ENCODE assay signal across 8 cellular contexts in the genomic region with DNA sequence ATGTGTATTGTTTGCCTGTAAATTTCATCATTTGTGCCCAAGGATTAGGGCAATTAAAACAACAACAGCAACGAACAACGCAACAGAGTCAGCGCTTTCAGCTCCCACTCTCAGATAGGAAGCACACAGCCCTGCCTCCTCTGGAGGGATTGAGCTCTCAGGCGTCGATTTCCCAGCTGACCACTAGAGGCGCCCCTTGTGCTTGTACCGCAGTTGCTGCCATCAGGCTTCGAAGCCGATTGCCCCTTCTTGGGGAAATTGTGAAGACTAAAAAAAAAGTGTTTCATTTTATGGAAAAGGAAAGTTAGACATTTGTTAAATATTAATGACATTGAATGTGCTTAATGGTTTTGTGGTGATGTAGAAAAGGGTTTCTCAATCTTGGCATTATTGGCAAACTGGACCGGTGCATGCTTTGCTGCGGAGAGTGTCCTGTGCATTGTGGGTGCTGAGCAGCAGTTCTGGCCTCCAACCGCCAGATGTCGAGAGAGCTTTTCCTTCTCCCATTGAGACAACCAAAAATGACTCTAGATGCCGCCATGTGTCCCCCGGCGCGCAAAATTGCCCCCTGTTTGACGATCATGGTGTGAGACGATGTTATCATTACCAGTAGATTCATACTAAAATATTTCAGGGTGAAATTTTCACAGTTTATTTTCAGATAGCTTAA.
DNase-seq lines count a peak whose midpoint lies in the region; TF ChIP-seq lines count a peak whose summit lies in the region.

No MANE protein-coding gene starts in this region.

- H3K27me3 ChIP-seq in SJCRH30 (no peaks in the 10 kb centered on the region), right atrium auricular region (no peaks in the 10 kb centered on the region), stomach (peaks cover 0 to 5% (median 0%) of the 10 kb centered on the region in 3 donors)
- no peaks in the 10 kb centered on the region for H3K27me3 ChIP-seq in CD4-positive, alpha-beta memory T cell (ENCODE audit: insufficient read depth, low read length)

- peaks cover 0 to 7% (median 3%) of the 10 kb centered on the region in 8 donors for H3K9me3 Mint-ChIP-seq in CD4-positive, alpha-beta memory T cell

- no peaks in the 10 kb centered on the region for H3K4me1 Mint-ChIP-seq in CD4-positive, alpha-beta memory T cell

- H3K36me3 Mint-ChIP-seq in CD4-positive, alpha-beta memory T cell = no peaks in the 10 kb centered on the region

- DNase-seq in ELF-1 (ENCODE audit: low read depth, low spot score) = peak; percentile 81
- DNase-seq in HEK293T (ENCODE audit: extremely low spot score) = peak; percentile 56
- peak; percentile 22 to 47 for DNase-seq in SJCRH30
- DNase-seq in right atrium auricular region (ENCODE audit: low spot score) = no peak
- DNase-seq in stomach = peak; percentile 31
- no peak for DNase-seq in activated CD4-positive, CD25-positive, alpha-beta regulatory T cell treated with anti-CD3 and anti-CD28 coated beads, Interleukin-2, amount 50 U/mL, for 72 hours
- DNase-seq in NCI-H1105 treated with DMSO at 0.1 percent for 48 hours (lab: John Stamatoyannopoulos, UW) = no peak
- no peak for DNase-seq in CD4-positive, alpha-beta memory T cell

- intact Hi-C loops in stomach (cut with DNase I; ENCODE audit: low total_unique reads) = no loop called here
- intact Hi-C loops in CD4-positive, alpha-beta memory T cell (cut with micrococcal nuclease) = no loop called here

- H3K4me3 ChIP-seq in SJCRH30 (no peak overlapping the region), right atrium auricular region (no peak overlapping the region), stomach (no peak overlapping the region)
- H3K4me3 ChIP-seq in CD4-positive, alpha-beta memory T cell (ENCODE audit: low read length in 2 of 2) = no peak overlapping the region

- 47 to 58% (median 50%) methylated on average over 19 of the region's 19 CpGs for WGBS in stomach, 5 donors

- POLR2A ChIA-PET in HEK293T (lab: Yijun Ruan, JAX) = no interaction called here
- POLR2A ChIA-PET in CD4-positive, alpha-beta memory T cell (lab: Charles Lee; ENCODE audit: partially characterized antibody) = no interaction called here

- no peak overlapping the region for H3K27ac ChIP-seq in SJCRH30
- no peak overlapping the region for H3K27ac ChIP-seq in right atrium auricular region
- H3K27ac ChIP-seq in stomach = no peak overlapping the region
- no peak overlapping the region for H3K27ac ChIP-seq in CD4-positive, alpha-beta memory T cell (ENCODE audit: low read depth, low read length)

- no peaks in the 10 kb centered on the region for H3K4me1 ChIP-seq in SJCRH30
- no peaks in the 10 kb centered on the region for H3K4me1 ChIP-seq in right atrium auricular region
- H3K4me1 ChIP-seq in stomach = no peaks in the 10 kb centered on the region
- H3K4me1 ChIP-seq in CD4-positive, alpha-beta memory T cell (ENCODE audit: insufficient read depth, low read length) = no peaks in the 10 kb centered on the region

- TF ChIP-seq POLR2A in stomach (IDR thresholded peaks at IDR 0.05) = no peak

- TF ChIP-seq EP300 in stomach (IDR thresholded peaks at IDR 0.05) = no peak

- CTCF ChIA-PET in HEK293T (lab: Yijun Ruan, JAX) = interaction anchor here (0.5 to 0.7 kb wide), 3 partner anchors 13 to 326 kb away, joined by 3 to 4 read pairs (median 3); no protein-coding TSS in a partner anchor
- CTCF ChIA-PET in CD4-positive, alpha-beta memory T cell (lab: Charles Lee; ENCODE audit: partially characterized antibody) = no interaction called here

- no peaks in the 10 kb centered on the region for H3K9me3 ChIP-seq in SJCRH30 (replicated peaks)
- H3K9me3 ChIP-seq in right atrium auricular region = no peaks in the 10 kb centered on the region
- peaks cover 0 to under 1% (median 0%) of the 10 kb centered on the region in 4 donors for H3K9me3 ChIP-seq in stomach
- H3K9me3 ChIP-seq in CD4-positive, alpha-beta memory T cell (ENCODE audit: control insufficient read depth in 1 of 2, low read length in 2 of 2) = no peaks in the 10 kb centered on the region

- no peak overlapping the region for H3K27ac Mint-ChIP-seq in CD4-positive, alpha-beta memory T cell

- TF ChIP-seq CTCF in right atrium auricular region (IDR thresholded peaks at IDR 0.05) (peak; percentile 21 to 59), stomach (IDR thresholded peaks at IDR 0.05) (peak in 3 of 7 experiments; percentile 41 to 45 (median 43))

- H3K36me3 ChIP-seq in SJCRH30 (no peaks in the 10 kb centered on the region), right atrium auricular region (no peaks in the 10 kb centered on the region), stomach (no peaks in the 10 kb centered on the region)
- no peaks in the 10 kb centered on the region for H3K36me3 ChIP-seq in CD4-positive, alpha-beta memory T cell (ENCODE audit: insufficient read depth, low read length)

- no peaks in the 10 kb centered on the region for H3K27me3 Mint-ChIP-seq in CD4-positive, alpha-beta memory T cell

- H3K4me3 Mint-ChIP-seq in CD4-positive, alpha-beta memory T cell = no peak overlapping the region

TF ChIP-seq in HEK293T, 16 proteins besides CTCF, POLR2A, EP300 and RAD21:
- TF ChIP-seq LEF1 (IDR thresholded peaks at IDR 0.05; ENCODE audit: borderline replicate concordance) (no peak), CTBP1 (IDR thresholded peaks at IDR 0.05; ENCODE audit: borderline replicate concordance) (no peak), ELF4 (IDR thresholded peaks at IDR 0.05) (no peak), SUZ12 (IDR thresholded peaks at IDR 0.05) (no peak)

Comparison
In these comparisons a context has a peak if more than half of its experiments do, and no peak if none do; other contexts are left out.
1. DNase-seq: peak in ELF-1 (single experiment), HEK293T (single experiment), SJCRH30 (2 of 2) and stomach (single experiment); none in right atrium auricular region (single experiment), activated CD4-positive, CD25-positive, alpha-beta regulatory T cell treated with anti-CD3 and anti-CD28 coated beads, Interleukin-2, amount 50 U/mL, for 72 hours (single experiment), NCI-H1105 treated with DMSO at 0.1 percent for 48 hours (single experiment) and CD4-positive, alpha-beta memory T cell (0 of 5).